In the genomic region with DNA sequence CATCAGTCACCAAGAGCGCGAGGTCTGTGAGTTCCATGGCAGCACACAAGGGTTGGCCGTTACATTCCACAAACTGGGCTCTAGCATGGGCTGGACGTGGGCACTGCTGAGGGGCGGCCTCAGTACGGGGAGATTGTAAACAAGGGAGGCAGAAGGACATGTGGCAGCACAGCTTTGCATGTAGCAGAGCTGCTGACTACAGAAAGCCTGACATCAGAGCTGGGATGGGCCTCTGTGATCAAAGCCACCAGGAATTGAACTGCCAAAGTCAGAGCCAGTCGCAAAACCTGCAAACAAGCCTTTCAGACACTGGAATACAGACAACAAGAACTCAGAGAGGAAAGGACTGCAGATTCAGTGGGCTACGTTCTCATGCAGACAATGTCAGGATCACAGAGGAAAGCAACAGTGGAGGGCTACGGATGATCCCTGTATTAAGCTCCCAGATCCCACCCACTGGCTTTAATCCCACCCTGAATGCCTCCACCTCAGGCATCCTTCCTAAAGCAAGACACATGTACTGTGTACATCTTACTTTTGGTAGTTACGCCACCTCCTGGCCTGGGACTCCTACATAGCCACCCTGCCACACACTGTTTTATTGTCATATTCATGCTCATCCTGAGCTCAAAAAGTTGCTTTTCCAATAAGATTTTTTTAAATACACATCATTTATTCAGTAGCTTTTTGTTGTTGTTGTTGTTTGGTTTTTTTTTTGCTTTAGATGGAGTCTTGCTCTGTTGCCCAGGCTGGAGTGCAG, we compare ENCODE assay signal across 11 cellular contexts.
DNase-seq lines count a peak whose midpoint lies in the region; ATAC-seq and TF ChIP-seq lines count a peak whose summit lies in the region.
"Had no signal": no experiment of that assay in that cellular context is flagged by ENCODE, and none has a peak within 500 bp of the region (broad histone marks: within the 10 kb centered on the region; RNA-seq: fewer than 3 reads in every experiment).

No MANE protein-coding gene starts in this region.

- BruUV-seq in HCT116 (replicated peaks; lab: Mats Ljungman, UMichigan) = no TSS peak

- CTCF ChIA-PET in HCT116 (lab: Charles Lee) = interaction anchor here (0.6 to 5.8 kb wide), 3 partner anchors 23 to 112 kb away, joined by 3 to 40 read pairs (median 7); no protein-coding TSS in a partner anchor

- no peaks in the 10 kb centered on the region for H3K9me2 ChIP-seq in HCT116 (ENCODE audit: insufficient read depth)

- RAD21 ChIA-PET in HCT116 (lab: Charles Lee; ENCODE audit: low non-redundant PET in 1 of 2, low total read pairs in 2 of 2, uncharacterized antibody in 2 of 2, unreplicated experiment in 2 of 2) = interaction anchor here in 1 of 2 experiments (1.3 kb wide), 1 partner anchor 90 kb away, joined by 4 read pairs; no protein-coding TSS in a partner anchor

- no peaks in the 10 kb centered on the region for H3K27me3 ChIP-seq in HCT116 (ENCODE audit: insufficient read depth, low read length)
- H3K27me3 ChIP-seq: body of pancreas, esophagus squamous epithelium had no signal

- DNase-seq in AG10803 (ENCODE audit: low read depth) = peak; percentile 32
- DNase-seq in HCT116 (ENCODE audit: low read depth, low spot score) = no peak
- DNase-seq in UCSD-AML1 (lab: John Stamatoyannopoulos, UW; ENCODE audit: unreplicated experiment) = peak; percentile 5
- no peak for DNase-seq in foreskin fibroblast
- DNase-seq in HK-2 (ENCODE audit: unreplicated experiment) = no peak
- no peak for DNase-seq in stimulated activated CD4-positive, alpha-beta T cell treated with anti-CD3 and anti-CD28 coated beads, Interleukin-2, amount 100 ng/mL, for 48 hours
- DNase-seq in activated naive CD4-positive, alpha-beta T cell treated with Interleukin-2 at 50 U/mL for 16 hours = no peak
- no peak for DNase-seq in posterior vena cava (ENCODE audit: low spot score)
- DNase-seq: body of pancreas, esophagus squamous epithelium had no signal

- no peak overlapping the region for H3K27ac ChIP-seq in HCT116 (ENCODE audit: low read depth, low read length)
- H3K27ac ChIP-seq: body of pancreas, esophagus squamous epithelium had no signal

- no peaks in the 10 kb centered on the region for H3K4me1 ChIP-seq in HCT116 (ENCODE audit: control insufficient read depth in 1 of 2, insufficient read depth in 2 of 2, low read length in 2 of 2)
- H3K4me1 ChIP-seq: esophagus squamous epithelium had no signal

- no peaks in the 10 kb centered on the region; a peak in 1 of 4 replicates for H3K9me3 ChIP-seq in HCT116 (ENCODE audit: control insufficient read depth in 1 of 2, insufficient read depth in 1 of 2, low read depth in 1 of 2, low read length in 2 of 2)
- H3K9me3 ChIP-seq: body of pancreas, Caco-2 had no signal

- no peak overlapping the region for H3K9ac ChIP-seq in HCT116 (ENCODE audit: low read length)

- TF ChIP-seq RAD21 in HCT116 (IDR thresholded peaks at IDR 0.05; ENCODE audit: low read depth) = peak; percentile 9; the same call in 1 of the 2 replicates

- POLR2A ChIA-PET in HCT116 (lab: Charles Lee) = no interaction called here

- H3K36me3 ChIP-seq in HCT116 (ENCODE audit: control insufficient read depth in 1 of 2, insufficient read depth in 2 of 2, low read length in 2 of 2) = no peaks in the 10 kb centered on the region

- intact Hi-C loops in HCT116 (cut with micrococcal nuclease) = no loop called here
- intact Hi-C loops in posterior vena cava (cut with DNase I) = no loop called here

- 0 out of 2 replicates have a peak, but pooled peaks have one; percentile 41 for ATAC-seq in HCT116
- ATAC-seq: body of pancreas had no signal

- H3K4me3 ChIP-seq in AG10803 (ENCODE audit: low read length) = no peak overlapping the region
- H3K4me3 ChIP-seq in HCT116 (replicated peaks in 1 of 2; ENCODE audit: low read depth in 1 of 2, low read length in 2 of 2) = no peak overlapping the region
- H3K4me3 ChIP-seq in foreskin fibroblast (ENCODE audit: low read depth in 1 of 2, low read length in 2 of 2) = no peak overlapping the region
- H3K4me3 ChIP-seq: body of pancreas, esophagus squamous epithelium had no signal

- no peak overlapping the region for H2AFZ ChIP-seq in HCT116 (ENCODE audit: low read depth, low read length, poor library complexity, severe bottlenecking)

- no peak for TF ChIP-seq POLR2A in HCT116 (IDR thresholded peaks at IDR 0.05; ENCODE audit: borderline replicate concordance, extremely low read depth, insufficient read depth, insufficient read length)

- TF ChIP-seq CTCF in AG10803 (conservative IDR thresholded peaks at IDR 0.05; ENCODE audit: low read length) (peak; percentile 53), HCT116 (IDR thresholded peaks at IDR 0.05 in 2 of 3, conservative IDR thresholded peaks at IDR 0.05 in 1 of 3; ENCODE audit: borderline replicate concordance in 1 of 3, insufficient read depth in 1 of 3, low read depth in 2 of 3, low read length in 2 of 3) (peak in 2 of 3 experiments; percentile 9 to 15; a peak in 1 of 6 replicates), foreskin fibroblast (IDR thresholded peaks at IDR 0.05; ENCODE audit: low read depth, low read length) (peak; percentile 34)

- no peak overlapping the region for H3K4me2 ChIP-seq in HCT116 (ENCODE audit: low read length)

- no peaks in the 10 kb centered on the region for H4K20me1 ChIP-seq in HCT116 (ENCODE audit: insufficient read depth)

- H3K79me2 ChIP-seq in HCT116 (ENCODE audit: insufficient read depth, low read length) = no peaks in the 10 kb centered on the region

TF ChIP-seq in HCT116, 20 proteins besides CTCF, POLR2A, EP300 and RAD21:
- no peak for TF ChIP-seq POLR2AphosphoS5 (IDR thresholded peaks at IDR 0.05; ENCODE audit: low read depth, low read length)

Comparison
In these comparisons a context has a peak if more than half of its experiments do, and no peak if none do; other contexts are left out.
1. DNase-seq: peak in AG10803 (single experiment) and UCSD-AML1 (single experiment); none in HCT116 (single experiment), foreskin fibroblast (0 of 2), HK-2 (single experiment), stimulated activated CD4-positive, alpha-beta T cell treated with anti-CD3 and anti-CD28 coated beads, Interleukin-2, amount 100 ng/mL, for 48 hours (0 of 2), activated naive CD4-positive, alpha-beta T cell treated with Interleukin-2 at 50 U/mL for 16 hours (single experiment) and posterior vena cava (single experiment).
2. Peak in every context shown above with its lines, with median percentiles within 50 percentile points of each other: CTCF ChIP-seq.